18 cellular contexts compared by ENCODE assay signal in the genomic region with DNA sequence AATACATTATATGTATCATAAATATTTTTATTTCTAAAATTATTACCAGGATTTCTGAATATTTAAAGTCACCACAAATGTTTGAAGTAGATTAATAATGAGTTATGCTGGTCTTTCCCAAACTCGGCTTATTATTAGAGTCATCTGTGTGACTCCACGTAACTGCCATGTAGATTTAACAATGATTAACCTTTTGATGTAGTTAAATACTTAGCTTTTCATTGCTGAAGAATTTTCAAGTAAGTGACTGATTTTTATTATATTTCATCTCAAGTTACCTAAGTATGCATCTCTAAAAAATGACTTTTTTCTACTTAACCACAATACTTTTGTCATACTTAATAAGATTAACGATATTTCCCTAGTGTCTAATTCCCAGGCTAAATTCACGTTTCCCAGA.
"Had no signal": no experiment of that assay in that cellular context is flagged by ENCODE, and none has a peak within 500 bp of the region (broad histone marks: within the 10 kb centered on the region; RNA-seq: fewer than 3 reads in every experiment).

No MANE protein-coding gene starts in this region.

- H3K36me3 ChIP-seq: neural progenitor cell, ovary had no signal

- H3K4me2 ChIP-seq: hepatocyte, neural progenitor cell, smooth muscle cell had no signal

- H3K9ac ChIP-seq: neural progenitor cell had no signal

- H3K9me3 Mint-ChIP-seq: dendritic cell treated with granulocyte-macrophage colony-stimulating factor and Interleukin-4, amounts not matched to agents 40 ng/mL and 50 ng/mL, for 4 days had no signal

- H3K4me1 ChIP-seq: esophagus squamous epithelium, lower lobe of right lung, neural progenitor cell had no signal

- DNase-seq: effector memory CD8-positive, alpha-beta T cell; esophagus squamous epithelium; foreskin fibroblast; head of caudate nucleus; left ventricle myocardium inferior; lower lobe of right lung; mesendoderm; mucosa of descending colon; naive thymus-derived CD8-positive, alpha-beta T cell; nucleus accumbens; ovary; right cardiac atrium; stimulated activated CD4-positive, alpha-beta T cell treated with anti-CD3 and anti-CD28 coated beads, Interleukin-2, amount 100 ng/mL, for 48 hours; stimulated activated naive CD4-positive, alpha-beta T cell treated with Interleukin-2 at 50 U/mL for 16 hours had no signal

- H3K27ac ChIP-seq: esophagus squamous epithelium, hepatocyte, left ventricle myocardium inferior, lower lobe of right lung, neural progenitor cell, ovary had no signal

- H3K4me3 Mint-ChIP-seq: dendritic cell treated with granulocyte-macrophage colony-stimulating factor and Interleukin-4, amounts not matched to agents 40 ng/mL and 50 ng/mL, for 4 days; effector memory CD8-positive, alpha-beta T cell; naive thymus-derived CD8-positive, alpha-beta T cell; neural progenitor cell had no signal

- H2AFZ ChIP-seq: hepatocyte, neural progenitor cell had no signal

- H3K27ac Mint-ChIP-seq: dendritic cell treated with granulocyte-macrophage colony-stimulating factor and Interleukin-4, amounts not matched to agents 40 ng/mL and 50 ng/mL, for 4 days; effector memory CD8-positive, alpha-beta T cell; naive thymus-derived CD8-positive, alpha-beta T cell; neural progenitor cell had no signal

- H3K27me3 Mint-ChIP-seq: dendritic cell treated with granulocyte-macrophage colony-stimulating factor and Interleukin-4, amounts not matched to agents 40 ng/mL and 50 ng/mL, for 4 days; effector memory CD8-positive, alpha-beta T cell; naive thymus-derived CD8-positive, alpha-beta T cell had no signal

- H3K4me3 ChIP-seq: esophagus squamous epithelium, hepatocyte, left ventricle myocardium inferior, lower lobe of right lung, mucosa of descending colon, neural progenitor cell, ovary, smooth muscle cell had no signal

- H3K27me3 ChIP-seq: esophagus squamous epithelium, hepatocyte, neural progenitor cell, ovary had no signal

- H3K9me3 ChIP-seq: esophagus squamous epithelium, lower lobe of right lung, mucosa of descending colon, ovary had no signal
